ENCODE assay signal across 12 cellular contexts in genomic region chr10:92729886-92730285, GRCh38. TPM values are rescaled to one million over a fixed set of nuclear protein-coding genes. Genes with fewer than 3 reads are reported as not detected.
DNase-seq lines count a peak whose midpoint lies in the region; ATAC-seq and TF ChIP-seq lines count a peak whose summit lies in the region.
"Had no signal": no experiment of that assay in that cellular context is flagged by ENCODE, and none has a peak within 500 bp of the region (broad histone marks: within the 10 kb centered on the region; RNA-seq: fewer than 3 reads in every experiment).

No MANE protein-coding gene starts in this region.

- H3K4me1 Mint-ChIP-seq in activated naive CD8-positive, alpha-beta T cell treated with anti-CD3 and anti-CD28 coated beads for 36 hours, result no peaks in the 10 kb centered on the region

- peaks cover 21% of the 10 kb centered on the region for H3K4me1 ChIP-seq in Karpas-422 (ENCODE audit: low read length)
- no peaks in the 10 kb centered on the region for H3K4me1 ChIP-seq in BE2C

- H3K4me3 ChIP-seq in Karpas-422 (ENCODE audit: low read length) (peak overlapping the region; percentile 15; the same call in 1 of the 2 replicates), BE2C (ENCODE audit: low read depth, low read length) (no peak overlapping the region)

- H3K79me2 ChIP-seq in Karpas-422 (ENCODE audit: low read length), result no peaks in the 10 kb centered on the region

- H3K9ac ChIP-seq in Karpas-422 (ENCODE audit: low read length), result peak overlapping the region; percentile 24; the same call in 1 of the 2 replicates

- DNase-seq in GM20000 (ENCODE audit: low spot score) (peak; percentile 61), Karpas-422 (peak; percentile 80), BE2C (no peak), Right ventricle myocardium inferior (ENCODE audit: missing footprints) (no peak)
- no peak for DNase-seq in activated naive CD8-positive, alpha-beta T cell treated with anti-CD3 and anti-CD28 coated beads for 36 hours
- no peak for DNase-seq in activated CD4-positive, alpha-beta T cell treated with anti-CD3 and anti-CD28 coated beads, Interleukin-2, amount 50 U/mL, for 48 hours
- DNase-seq: GF-D8; NCI-H1417; OCI-M1; stimulated activated naive CD4-positive, alpha-beta T cell had no signal

- no peak overlapping the region for H2AFZ ChIP-seq in Karpas-422 (ENCODE audit: low read length)

- no peak overlapping the region for H3K27ac Mint-ChIP-seq in activated naive CD8-positive, alpha-beta T cell treated with anti-CD3 and anti-CD28 coated beads for 36 hours

- intact Hi-C loops in Right ventricle myocardium inferior (cut with DNase I), result no loop called here

- no peaks in the 10 kb centered on the region for H3K36me3 Mint-ChIP-seq in activated naive CD8-positive, alpha-beta T cell treated with anti-CD3 and anti-CD28 coated beads for 36 hours

- peaks cover 6% of the 10 kb centered on the region for H3K27me3 Mint-ChIP-seq in activated naive CD8-positive, alpha-beta T cell treated with anti-CD3 and anti-CD28 coated beads for 36 hours

- TF ChIP-seq CTCF in GM20000 (IDR thresholded peaks at IDR 0.05; ENCODE audit: extremely low read depth, missing control alignments) (no peak), BE2C (IDR thresholded peaks at IDR 0.05; ENCODE audit: low read depth, low read length) (no peak)

- H4K20me1 ChIP-seq in Karpas-422 (ENCODE audit: insufficient read depth, low read depth, low read length), result no peaks in the 10 kb centered on the region

- H3K27ac ChIP-seq in Karpas-422 (ENCODE audit: low read length), result peak overlapping the region; percentile 82

- H3K36me3 ChIP-seq in Karpas-422 (ENCODE audit: insufficient read depth, low read length) (no peaks in the 10 kb centered on the region), BE2C (no peaks in the 10 kb centered on the region)

- no peaks in the 10 kb centered on the region for H3K27me3 ChIP-seq in Karpas-422 (ENCODE audit: low read length)
- no peaks in the 10 kb centered on the region for H3K27me3 ChIP-seq in BE2C

- peak overlapping the region; percentile 57 for H3K4me2 ChIP-seq in Karpas-422 (ENCODE audit: low read depth, low read length, poor library complexity, severe bottlenecking)

- H3K4me3 Mint-ChIP-seq in activated naive CD8-positive, alpha-beta T cell treated with anti-CD3 and anti-CD28 coated beads for 36 hours, result no peak overlapping the region

- H3K9me3 ChIP-seq in Karpas-422 (ENCODE audit: low read length), result no peaks in the 10 kb centered on the region
- H3K9me3 ChIP-seq in BE2C, result no peaks in the 10 kb centered on the region

- ATAC-seq in GM18498 (IDR thresholded peaks at IDR 0.05; ENCODE audit: unreplicated experiment), result peak; percentile 93
- ATAC-seq in HG02943 (IDR thresholded peaks at IDR 0.05; ENCODE audit: low read depth, unreplicated experiment), result peak; percentile 87
- ATAC-seq in Right ventricle myocardium inferior, result no peak

- H3K9me3 Mint-ChIP-seq in activated naive CD8-positive, alpha-beta T cell treated with anti-CD3 and anti-CD28 coated beads for 36 hours, result no peaks in the 10 kb centered on the region

- no peaks in the 10 kb centered on the region for H3K9me2 ChIP-seq in Karpas-422 (replicated peaks; ENCODE audit: insufficient read depth, low read length)

RNA-seq across cellular contexts. Expression of gene HHEX, which starts 40.1 kb away (rescaled TPM):
- 71.7 and 84.2 TPM in 2 replicates for total RNA-seq in Karpas-422 (2014; rRNA removed; shearing (Covaris generic); ENCODE audit: low replicate concordance)
- total RNA-seq in activated naive CD8-positive, alpha-beta T cell treated with anti-CD3 and anti-CD28 coated beads for 36 hours, result under 1 TPM; 0.38 to 0.56 TPM
- 8.9 TPM for polyA plus RNA-seq in BE2C (2012; ENCODE audit: insufficient read depth, insufficient read length, low read depth)
- total RNA-seq in Right ventricle myocardium inferior, result 2.6 TPM

Comparison
In these comparisons a context has a peak if more than half of its experiments do, and no peak if none do; other contexts are left out.
1. DNase-seq: peak in GM20000 (single experiment) and Karpas-422 (single experiment); none in activated naive CD8-positive, alpha-beta T cell treated with anti-CD3 and anti-CD28 coated beads for 36 hours (single experiment), activated CD4-positive, alpha-beta T cell treated with anti-CD3 and anti-CD28 coated beads, Interleukin-2, amount 50 U/mL, for 48 hours (0 of 2), BE2C (single experiment) and Right ventricle myocardium inferior (single experiment).
2. RNA of gene HHEX, which starts 40.1 kb away (total RNA-seq): 71.7 to 84.2 TPM in Karpas-422; 2.6 TPM in Right ventricle myocardium inferior (single experiment) and 0.38 to 0.56 TPM in activated naive CD8-positive, alpha-beta T cell treated with anti-CD3 and anti-CD28 coated beads for 36 hours; every median in the first group is over 10 times any median in the second.